Comparison of ENCODE assay signal across 8 cellular contexts in genomic region chr10:93816123-93816747, GRCh38. TPM values are rescaled to one million over a fixed set of nuclear protein-coding genes. Genes with fewer than 3 reads are reported as not detected.
A peak's percentile ranks its signal among the peaks of the same experiment; 100 is the strongest.
DNase-seq lines count a peak whose midpoint lies in the region; ATAC-seq and TF ChIP-seq lines count a peak whose summit lies in the region.

No MANE protein-coding gene starts in this region.

- WGBS in sigmoid colon, 2 donors: 16 to 18% methylated on average over 8 of the region's 8 CpGs

- POLR2A ChIA-PET in OCI-LY7 (lab: Charles Lee): no interaction called here

- H3K9me2 ChIP-seq in OCI-LY7 (ENCODE audit: insufficient read depth, low read length): no peaks in the 10 kb centered on the region

- TF ChIP-seq CTCF in OCI-LY7 (conservative IDR thresholded peaks at IDR 0.05; ENCODE audit: low read length) (peak; percentile 75), sigmoid colon (IDR thresholded peaks at IDR 0.05) (peak; percentile 65 to 75 (median 74))

- no peaks in the 10 kb centered on the region; the same call in 1 of the 2 replicates for H3K9me3 ChIP-seq in OCI-LY7 (ENCODE audit: low read length)
- H3K9me3 ChIP-seq in sigmoid colon: no peaks in the 10 kb centered on the region

- no peak overlapping the region for H3K4me3 ChIP-seq in OCI-LY7 (ENCODE audit: low read depth, low read length, poor library complexity, severe bottlenecking)
- H3K4me3 ChIP-seq in sigmoid colon: peak overlapping the region in 1 of 4 donors; percentile 18

- DNase-seq in SIG-M5 treated with dmso at 0.1 percent for 504 hours (lab: John Stamatoyannopoulos, UW; ENCODE audit: unreplicated experiment) (peak; percentile 41), SIG-M5 (lab: John Stamatoyannopoulos, UW) (no peak), OCI-LY7 (ENCODE audit: low spot score) (peak; percentile 13), anterior cingulate cortex (lab: John Stamatoyannopoulos, UW) (peak in 51 of 58 donors; percentile 6 to 76 (median 39)), hepatic stellate cell (ENCODE audit: low spot score) (peak; percentile 44), sigmoid colon (peak; percentile 78), NCI-H446 treated with DMSO at 0.1 percent for 48 hours (lab: John Stamatoyannopoulos, UW) (no peak)

- H3K27ac ChIP-seq in OCI-LY7 (ENCODE audit: low read depth, low read length, poor library complexity, severe bottlenecking) (no peak overlapping the region), sigmoid colon (peak overlapping the region in 1 of 4 donors; percentile 25)

- H2AFZ ChIP-seq in OCI-LY7 (ENCODE audit: low read length): no peak overlapping the region

- BruUV-seq in OCI-LY7 (replicated peaks; lab: Mats Ljungman, UMichigan): no TSS peak

- H3K4me1 ChIP-seq in OCI-LY7 (ENCODE audit: insufficient read depth, low read length, poor library complexity, severe bottlenecking) (no peaks in the 10 kb centered on the region), sigmoid colon (peaks cover 0 to 6% (median 2%) of the 10 kb centered on the region in 4 donors)

- CTCF ChIA-PET in OCI-LY7 (lab: Charles Lee; ENCODE audit: unreplicated experiment): no interaction called here

- H3K27me3 ChIP-seq in sigmoid colon: no peaks in the 10 kb centered on the region

- TF ChIP-seq EP300 in sigmoid colon (IDR thresholded peaks at IDR 0.05): no peak

- H3K4me2 ChIP-seq in OCI-LY7 (ENCODE audit: low read length): no peak overlapping the region

- H3K79me2 ChIP-seq in OCI-LY7 (ENCODE audit: insufficient read depth, low read depth, low read length): no peaks in the 10 kb centered on the region

- no peak for TF ChIP-seq POLR2A in sigmoid colon (IDR thresholded peaks at IDR 0.05)

- intact Hi-C loops in OCI-LY7 (cut with micrococcal nuclease; ENCODE audit: unreplicated experiment): loop anchor here (1.0 to 10.0 kb wide), 4 partner anchors 69 to 626 kb away; partner anchors contain the start of gene FRA10AC1
- intact Hi-C loops in sigmoid colon (cut with DNase I): loop anchor here (1.0 to 5.0 kb wide), 2 partner anchors 64 to 114 kb away; partner anchors contain the start of gene FRA10AC1

- no peaks in the 10 kb centered on the region for H3K36me3 ChIP-seq in OCI-LY7 (ENCODE audit: insufficient read depth, low read length)
- H3K36me3 ChIP-seq in sigmoid colon: no peaks in the 10 kb centered on the region

- no peaks in the 10 kb centered on the region for H4K20me1 ChIP-seq in OCI-LY7 (ENCODE audit: insufficient read depth, low read length)

- ATAC-seq in HG03354 (IDR thresholded peaks at IDR 0.05; ENCODE audit: poor library complexity, severe bottlenecking, unreplicated experiment): peak; percentile 45

RNA-seq across cellular contexts. Expression of gene LGI1, which starts 58.5 kb away (rescaled TPM):
- 0.41 TPM in 1 of 2 replicates, not detected in the other for total RNA-seq in OCI-LY7 (2014; rRNA removed; shearing (Covaris generic))
- total RNA-seq in OCI-LY7 (2022): not detected in 2 replicates
- total RNA-seq in sigmoid colon: 10 to 100 TPM in 2 of 4 donors, 1 to 10 TPM in 2; 3.2 to 28.1 (median 7.2) TPM
- polyA plus RNA-seq in sigmoid colon: 1 to 10 TPM in 2 of 3 donors, under 1 TPM in 1; 0.89 to 2.4 (median 1.2) TPM

Comparison
In these comparisons a context has a peak if more than half of its experiments do, and no peak if none do; other contexts are left out.
1. DNase-seq: peak in SIG-M5 treated with dmso at 0.1 percent for 504 hours (single experiment), OCI-LY7 (single experiment), anterior cingulate cortex (51 of 58), hepatic stellate cell (single experiment) and sigmoid colon (single experiment); none in SIG-M5 (single experiment) and NCI-H446 treated with DMSO at 0.1 percent for 48 hours (single experiment).